Comparison of ENCODE assay signal across 18 cellular contexts in the genomic region with DNA sequence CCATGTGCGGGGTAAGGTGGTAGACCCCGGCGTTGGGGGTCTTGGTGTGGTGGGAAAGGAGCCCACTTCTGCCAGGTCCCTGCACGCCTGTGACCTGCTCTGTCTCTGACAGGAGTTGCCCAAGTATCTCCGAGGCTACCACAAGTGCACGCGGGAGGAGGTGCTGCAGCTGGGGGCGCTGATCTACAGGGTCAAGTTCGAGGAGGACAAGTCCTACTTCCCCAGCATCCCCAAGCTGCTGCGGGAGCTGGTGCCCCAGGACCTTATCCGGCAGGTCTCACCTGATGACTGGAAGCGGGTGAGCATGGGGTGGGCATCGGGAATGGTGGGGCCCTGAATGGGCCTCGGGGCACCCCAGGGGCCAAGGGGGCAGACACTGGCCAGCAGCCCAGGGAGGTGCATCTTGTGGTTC.
"Had no signal": no experiment of that assay in that cellular context is flagged by ENCODE, and none has a peak within 500 bp of the region (broad histone marks: within the 10 kb centered on the region; RNA-seq: fewer than 3 reads in every experiment).

No MANE protein-coding gene starts in this region.

- H3K4me1 Mint-ChIP-seq: memory B cell, WTC11 had no signal

- H3K27ac Mint-ChIP-seq: activated naive CD4-positive, alpha-beta T cell treated with anti-CD3 and anti-CD28 coated beads for 36 hours; effector memory CD8-positive, alpha-beta T cell; memory B cell; stimulated activated naive CD8-positive, alpha-beta T cell treated with anti-CD3 and anti-CD28 coated beads, Interleukin-15, Interleukin-2, amounts not matched to agents 100 ng/mL and 50 ng/mL, for 24 hours; T-helper 1 cell treated with Interleukin-12 subunit alpha and Interleukin-12 subunit beta and Interleukin-4 antibody, amounts not matched to agents 30 μg/mL and 1 μg/mL, for 36 hours; WTC11 had no signal

- H3K36me3 ChIP-seq: prostate gland, thyroid gland had no signal

- H3K27ac ChIP-seq: hepatocyte, prostate gland, thyroid gland had no signal

- H3K4me3 ChIP-seq: hepatocyte, mucosa of descending colon, prostate gland, thyroid gland had no signal

- ATAC-seq: effector memory CD8-positive, alpha-beta T cell; esophagus mucosa; left cardiac atrium; mucosa of descending colon; WTC11 had no signal

- H3K27me3 ChIP-seq: hepatocyte, thyroid gland had no signal

- DNase-seq: activated naive CD4-positive, alpha-beta T cell treated with anti-CD3 and anti-CD28 coated beads for 36 hours; effector memory CD8-positive, alpha-beta T cell; foreskin melanocyte; left cardiac atrium; mucosa of descending colon; stimulated activated CD4-positive, alpha-beta T cell treated with anti-CD3 and anti-CD28 coated beads, Interleukin-12 subunit alpha, Interleukin-12 subunit beta, amount 100 ng/mL, for 4 hours; stimulated activated CD4-positive, alpha-beta T cell treated with anti-CD3 and anti-CD28 coated beads, Interleukin-4, amount 100 ng/mL, for 4 hours; substantia nigra; T1000; thyroid gland had no signal

- H3K4me1 ChIP-seq: prostate gland, thyroid gland had no signal

- H3K36me3 Mint-ChIP-seq: memory B cell, WTC11 had no signal

- H3K9me3 Mint-ChIP-seq: activated naive CD4-positive, alpha-beta T cell treated with anti-CD3 and anti-CD28 coated beads for 36 hours; effector memory CD8-positive, alpha-beta T cell; memory B cell; stimulated activated naive CD8-positive, alpha-beta T cell treated with anti-CD3 and anti-CD28 coated beads, Interleukin-15, Interleukin-2, amounts not matched to agents 100 ng/mL and 50 ng/mL, for 24 hours; T-helper 1 cell treated with Interleukin-12 subunit alpha and Interleukin-12 subunit beta and Interleukin-4 antibody, amounts not matched to agents 30 μg/mL and 1 μg/mL, for 36 hours; WTC11 had no signal

- H3K4me3 Mint-ChIP-seq: activated naive CD4-positive, alpha-beta T cell treated with anti-CD3 and anti-CD28 coated beads for 36 hours; effector memory CD8-positive, alpha-beta T cell; memory B cell; neural crest cell; stimulated activated naive CD8-positive, alpha-beta T cell treated with anti-CD3 and anti-CD28 coated beads, Interleukin-15, Interleukin-2, amounts not matched to agents 100 ng/mL and 50 ng/mL, for 24 hours; T-helper 1 cell treated with Interleukin-12 subunit alpha and Interleukin-12 subunit beta and Interleukin-4 antibody, amounts not matched to agents 30 μg/mL and 1 μg/mL, for 36 hours; WTC11 had no signal

- H3K27me3 Mint-ChIP-seq: stimulated activated naive CD8-positive, alpha-beta T cell treated with anti-CD3 and anti-CD28 coated beads, Interleukin-15, Interleukin-2, amounts not matched to agents 100 ng/mL and 50 ng/mL, for 24 hours had no signal

- H3K9me3 ChIP-seq: mucosa of descending colon, prostate gland, thyroid gland had no signal
